ENCODE assay signal across 8 cellular contexts in the genomic region with DNA sequence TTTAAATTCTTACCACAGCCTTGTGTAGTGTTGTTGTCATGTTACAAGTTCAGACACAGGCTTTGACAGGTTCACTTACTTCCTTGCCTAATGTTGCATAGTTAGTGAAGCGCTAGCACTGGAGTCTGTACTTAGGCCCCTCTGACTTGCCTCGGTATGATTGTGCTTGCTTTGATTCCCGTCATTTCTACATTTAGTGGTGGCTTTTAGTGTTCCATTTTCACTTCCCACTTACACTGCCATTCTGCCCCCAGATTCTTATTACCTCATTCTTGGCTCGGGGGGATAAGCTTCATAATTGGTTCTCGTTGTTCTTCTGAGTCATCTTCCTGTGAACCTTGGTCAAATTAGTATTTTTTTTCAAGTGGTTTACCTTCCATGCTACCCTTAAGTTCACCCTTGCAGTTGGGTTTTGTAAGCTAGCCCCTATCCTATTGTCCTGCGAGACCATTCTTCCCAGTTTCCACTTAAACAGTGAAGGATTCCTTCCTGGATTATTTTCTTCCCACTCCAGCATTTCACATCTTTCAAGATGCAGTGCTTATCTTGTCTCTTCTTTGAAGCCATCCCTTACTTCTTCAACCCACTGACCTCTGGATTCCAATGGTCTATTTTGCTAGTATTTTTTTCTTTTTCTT.
A peak's percentile ranks its signal among the peaks of the same experiment; 100 is the strongest.
DNase-seq lines count a peak whose midpoint lies in the region; ATAC-seq and TF ChIP-seq lines count a peak whose summit lies in the region.

No MANE protein-coding gene starts in this region.

- H2AFZ ChIP-seq in MM.1S (ENCODE audit: low read length): no peak overlapping the region

- no peaks in the 10 kb centered on the region for H3K36me3 ChIP-seq in MM.1S (replicated peaks; ENCODE audit: insufficient read depth, low read length)

- no peaks in the 10 kb centered on the region for H3K9me3 ChIP-seq in MM.1S (replicated peaks; ENCODE audit: insufficient read depth, low read length)

- no peaks in the 10 kb centered on the region for H3K4me1 ChIP-seq in MM.1S (ENCODE audit: low read length)

- peak; percentile 40 for DNase-seq in GM10248 (ENCODE audit: extremely low spot score)
- peak; percentile 42 for DNase-seq in GM20000 (ENCODE audit: low spot score)
- peak; percentile 15 for DNase-seq in activated CD8-positive, alpha-beta memory T cell treated with anti-CD3 and anti-CD28 coated beads, Interleukin-2, amount 50 U/mL, for 24 hours (ENCODE audit: extremely low read depth)
- DNase-seq in medulla oblongata (ENCODE audit: extremely low spot score): peak; percentile 40
- DNase-seq in NCI-H526 treated with DMSO at 0.1 percent for 48 hours (lab: John Stamatoyannopoulos, UW): no peak
- no peak for DNase-seq in MM.1S
- no peak for DNase-seq in NCI-H2107 treated with DMSO at 0.1 percent for 48 hours (lab: John Stamatoyannopoulos, UW; ENCODE audit: unreplicated experiment)

- no peak overlapping the region for H3K9ac ChIP-seq in MM.1S (ENCODE audit: low read length)

- peaks cover 32% of the 10 kb centered on the region for H3K79me2 ChIP-seq in MM.1S (ENCODE audit: low read length)

- no peaks in the 10 kb centered on the region for H4K20me1 ChIP-seq in MM.1S (ENCODE audit: insufficient read depth, low read length)

- no peaks in the 10 kb centered on the region for H3K9me2 ChIP-seq in MM.1S (replicated peaks; ENCODE audit: insufficient read depth, low read length)

- no peaks in the 10 kb centered on the region for H3F3A ChIP-seq in MM.1S (ENCODE audit: insufficient read depth, low read length)

- H3K27me3 ChIP-seq in MM.1S (replicated peaks; ENCODE audit: insufficient read depth, low read length): no peaks in the 10 kb centered on the region

- TF ChIP-seq CTCF in GM10248 (IDR thresholded peaks at IDR 0.05; ENCODE audit: control extremely low read depth, extremely low read depth, low read depth, missing control alignments): peak; percentile 1
- no peak for TF ChIP-seq CTCF in GM20000 (IDR thresholded peaks at IDR 0.05; ENCODE audit: extremely low read depth, missing control alignments)
- TF ChIP-seq CTCF in MM.1S (IDR thresholded peaks at IDR 0.05; ENCODE audit: low read length): no peak

- no peak overlapping the region for H3K4me3 ChIP-seq in MM.1S (ENCODE audit: low read length)

- ATAC-seq in HG03460 (IDR thresholded peaks at IDR 0.05; ENCODE audit: unreplicated experiment): peak; percentile 94

- POLR2A ChIA-PET in GM10248 (lab: Yijun Ruan, JAX): no interaction called here

- no peak overlapping the region for H3K4me2 ChIP-seq in MM.1S (ENCODE audit: low read depth, low read length)

- CTCF ChIA-PET in GM10248 (lab: Yijun Ruan, JAX): interaction anchor here (0.6 to 5.7 kb wide), 18 partner anchors 8 to 964 kb away, joined by 3 to 40 read pairs (median 8); a partner anchor contains a TSS

- no peak overlapping the region for H3K27ac ChIP-seq in MM.1S (ENCODE audit: low read length)

Comparison
In these comparisons a context has a peak if more than half of its experiments do, and no peak if none do; other contexts are left out.
1. DNase-seq: peak in GM10248 (single experiment), GM20000 (single experiment), activated CD8-positive, alpha-beta memory T cell treated with anti-CD3 and anti-CD28 coated beads, Interleukin-2, amount 50 U/mL, for 24 hours (single experiment) and medulla oblongata (single experiment); none in NCI-H526 treated with DMSO at 0.1 percent for 48 hours (single experiment), MM.1S (single experiment) and NCI-H2107 treated with DMSO at 0.1 percent for 48 hours (single experiment).